ENCODE assay signal across 8 cellular contexts in genomic region chrX:11759461-11760311, GRCh38. TPM values are rescaled to one million over a fixed set of nuclear protein-coding genes. Genes with fewer than 3 reads are reported as not detected.
DNase-seq lines count a peak whose midpoint lies in the region; ATAC-seq, FAIRE-seq and TF ChIP-seq lines count a peak whose summit lies in the region.

No MANE protein-coding gene starts in this region.

- H3K27me3 ChIP-seq in HUES6 (ENCODE audit: control insufficient read depth, insufficient read depth, low read length), result peaks cover 17% of the 10 kb centered on the region
- H3K27me3 ChIP-seq in endothelial cell of umbilical vein (ENCODE audit: control insufficient read depth in 2 of 2, insufficient read depth in 2 of 2, low read length in 2 of 2), result peaks cover 0 to 3% of the 10 kb centered on the region in 2 experiments
- no peaks in the 10 kb centered on the region for H3K27me3 ChIP-seq in mesendoderm (ENCODE audit: insufficient read depth, low read length, poor library complexity)

- H3K9me3 ChIP-seq in HUES6 (ENCODE audit: control insufficient read depth, insufficient read depth, low read depth, low read length), result no peaks in the 10 kb centered on the region
- H3K9me3 ChIP-seq in endothelial cell of umbilical vein (replicated peaks; ENCODE audit: control insufficient read depth, insufficient read depth, low read length), result no peaks in the 10 kb centered on the region

- no peak overlapping the region for H3K56ac ChIP-seq in mesendoderm (ENCODE audit: low read length)

- peak; percentile 99 for FAIRE-seq in endothelial cell of umbilical vein (lab: Jason Lieb, UNC)

- H3K4me3 ChIP-seq in HUES6 (ENCODE audit: low read depth, low read length) (peak overlapping the region; percentile 96), endothelial cell of umbilical vein (replicated peaks in 1 of 3; ENCODE audit: insufficient read depth in 1 of 3, low read depth in 1 of 3, low read length in 3 of 3) (peak overlapping the region; percentile 34 to 90 (median 90)), mesendoderm (ENCODE audit: low read length) (no peak overlapping the region)

- POLR2A ChIA-PET in endothelial cell of umbilical vein (lab: Charles Lee), result interaction anchor here (0.7 kb wide), 1 partner anchor 754 kb away, joined by 4 read pairs; no protein-coding TSS in a partner anchor

- BruUV-seq in endothelial cell of umbilical vein (replicated peaks; lab: Mats Ljungman, UMichigan), result TSS peak; percentile 12

- TF ChIP-seq POLR2A in endothelial cell of umbilical vein (IDR thresholded peaks at IDR 0.05; ENCODE audit: low read depth, low read length), result no peak

- no peak overlapping the region for H2BK15ac ChIP-seq in mesendoderm (replicated peaks; ENCODE audit: low read depth)

- H3K4me2 ChIP-seq in endothelial cell of umbilical vein (ENCODE audit: insufficient read depth, low read length) (peak overlapping the region; percentile 73), mesendoderm (ENCODE audit: low read length) (no peak overlapping the region)

- WGBS in mesendoderm (ENCODE audit: extremely low coverage, insufficient coverage, low lambda C conversion rate), result no CpG with 5 or more reads among the region's 13 CpGs

- intact Hi-C loops in endothelial cell of umbilical vein (cut with micrococcal nuclease), result loop anchor here (1.0 to 5.0 kb wide), 3 partner anchors 11 to 648 kb away; partner anchors contain the start of gene HCCS

- no peaks in the 10 kb centered on the region for H3K9me1 ChIP-seq in endothelial cell of umbilical vein (replicated peaks; ENCODE audit: control insufficient read depth, extremely low read depth, insufficient read depth, low read length)

- H3K9ac ChIP-seq in HUES6 (ENCODE audit: low read length), result peak overlapping the region; percentile 49
- peak overlapping the region; percentile 82 for H3K9ac ChIP-seq in endothelial cell of umbilical vein (replicated peaks; ENCODE audit: extremely low read depth, insufficient read depth, low read length)
- H3K9ac ChIP-seq in mesendoderm (ENCODE audit: low read length), result no peak overlapping the region

- dilution Hi-C loops in endothelial cell of umbilical vein (cut with MboI; ENCODE audit: extremely low pct_ligation_motif_present, low sequenced_read_pairs), result no loop called here

- no peak overlapping the region for H3K18ac ChIP-seq in mesendoderm (ENCODE audit: low read length)

- H4K8ac ChIP-seq in mesendoderm (ENCODE audit: low read depth, low read length), result no peak overlapping the region

- no peak overlapping the region for H2BK5ac ChIP-seq in mesendoderm (ENCODE audit: low read length)

- H3K79me1 ChIP-seq in mesendoderm (ENCODE audit: low read length), result no peaks in the 10 kb centered on the region

- DNase-seq in DMS 273 (lab: John Stamatoyannopoulos, UW; ENCODE audit: unreplicated experiment), result peak; percentile 95
- DNase-seq in NOMO-1 treated with dmso at 0.1 percent for 144 hours (lab: John Stamatoyannopoulos, UW; ENCODE audit: unreplicated experiment), result peak; percentile 89
- DNase-seq in activated CD8-positive, alpha-beta memory T cell treated with anti-CD3 and anti-CD28 coated beads, Interleukin-2, amount 50 U/mL, for 48 hours, result peak; percentile 65
- DNase-seq in endothelial cell of umbilical vein (ENCODE audit: low read depth, low spot score), result peak; percentile 89
- peak; percentile 94 for DNase-seq in mesendoderm
- DNase-seq in stimulated activated CD8-positive, alpha-beta memory T cell treated with anti-CD3 and anti-CD28 coated beads, Interleukin-4, amount 100 ng/mL, for 48 hours, result peak; percentile 70

- peak; percentile 75 for ATAC-seq in GM21528 (IDR thresholded peaks at IDR 0.05; ENCODE audit: low FRiP score, unreplicated experiment)

- no peak overlapping the region for H3K4ac ChIP-seq in mesendoderm (ENCODE audit: low read depth, low read length)

- H3K36me3 ChIP-seq in HUES6 (ENCODE audit: control insufficient read depth, insufficient read depth, low read length) (peaks cover 40% of the 10 kb centered on the region), endothelial cell of umbilical vein (ENCODE audit: control insufficient read depth in 2 of 2, extremely low read depth in 1 of 2, insufficient read depth in 2 of 2, low read length in 2 of 2) (peaks cover 3 to 8% of the 10 kb centered on the region in 2 experiments), mesendoderm (ENCODE audit: control insufficient read depth, insufficient read depth, low read length) (no peaks in the 10 kb centered on the region)

- H3K23ac ChIP-seq in mesendoderm (ENCODE audit: low read length), result no peak overlapping the region

- H3K27ac ChIP-seq in HUES6 (ENCODE audit: low read depth, low read length) (no peak overlapping the region), endothelial cell of umbilical vein (ENCODE audit: insufficient read depth, low read depth, low read length) (peak overlapping the region; percentile 79), mesendoderm (ENCODE audit: low read depth, low read length) (no peak overlapping the region)

- peaks cover 15% of the 10 kb centered on the region; the same call in 1 of the 2 replicates for H3K4me1 ChIP-seq in HUES6 (ENCODE audit: control insufficient read depth, insufficient read depth, low read length)
- H3K4me1 ChIP-seq in endothelial cell of umbilical vein (ENCODE audit: control insufficient read depth, extremely low read depth, insufficient read depth, low read length), result peaks cover 10% of the 10 kb centered on the region
- H3K4me1 ChIP-seq in mesendoderm (ENCODE audit: control insufficient read depth, low read depth, low read length), result no peaks in the 10 kb centered on the region

- H4K5ac ChIP-seq in mesendoderm (ENCODE audit: low read length), result no peak overlapping the region

- H3K79me2 ChIP-seq in endothelial cell of umbilical vein (ENCODE audit: control insufficient read depth, insufficient read depth, low read length) (peaks cover 8% of the 10 kb centered on the region), mesendoderm (ENCODE audit: control insufficient read depth, insufficient read depth, low read length) (no peaks in the 10 kb centered on the region)

- H2AK5ac ChIP-seq in mesendoderm (ENCODE audit: low read length), result no peak overlapping the region

- no peak for TF ChIP-seq CTCF in endothelial cell of umbilical vein (IDR thresholded peaks at IDR 0.05; ENCODE audit: extremely low read depth in 1 of 2, insufficient read depth in 1 of 2, low read depth in 1 of 2, low read length in 2 of 2)

- H2BK120ac ChIP-seq in mesendoderm (ENCODE audit: low read depth, low read length), result no peak overlapping the region

- no peaks in the 10 kb centered on the region for H4K20me1 ChIP-seq in endothelial cell of umbilical vein (replicated peaks; ENCODE audit: control insufficient read depth, extremely low read depth, insufficient read depth, low read length)

- CTCF ChIA-PET in endothelial cell of umbilical vein (lab: Charles Lee), result interaction anchor here (0.9 to 2.7 kb wide), 4 partner anchors 8 to 321 kb away, joined by 3 to 11 read pairs (median 4); no protein-coding TSS in a partner anchor

- H2AFZ ChIP-seq in endothelial cell of umbilical vein (ENCODE audit: low read depth, low read length), result no peak overlapping the region

TF ChIP-seq in endothelial cell of umbilical vein, 7 proteins besides CTCF, POLR2A, EP300 and RAD21:
- TF ChIP-seq JUN (IDR thresholded peaks at IDR 0.05; ENCODE audit: borderline replicate concordance, insufficient read depth, insufficient read length, low read depth) (no peak), FOS (IDR thresholded peaks at IDR 0.05; ENCODE audit: borderline replicate concordance, insufficient read depth, low read length) (no peak), MAX (IDR thresholded peaks at IDR 0.05; ENCODE audit: insufficient read depth, insufficient read length) (no peak), GATA2 (IDR thresholded peaks at IDR 0.05; ENCODE audit: insufficient read depth, insufficient read length, low read depth, low read length) (no peak), EZH2 (IDR thresholded peaks at IDR 0.05; ENCODE audit: borderline replicate concordance, low read depth, low read length, severe bottlenecking) (no peak), POLR2AphosphoS5 (IDR thresholded peaks at IDR 0.05; ENCODE audit: insufficient read depth, low read depth, low read length) (no peak), MYC (IDR thresholded peaks at IDR 0.05; ENCODE audit: low read depth, low read length) (no peak)

RNA-seq across cellular contexts. Expression of gene MSL3, which starts 1.6 kb away (rescaled TPM):
- total RNA-seq in endothelial cell of umbilical vein, result 52.6 and 54.2 TPM in 2 replicates
- 49.6 and 58.7 TPM in 2 replicates for polyA plus RNA-seq in endothelial cell of umbilical vein
- polyA plus RNA-seq in endothelial cell of umbilical vein (2011; cell fraction: cytosol; rRNA removed), result 37.8 and 38.8 TPM in 2 replicates
- 198 and 242 TPM in 2 replicates for polyA plus RNA-seq in endothelial cell of umbilical vein (2011; cell fraction: nucleus; rRNA removed)
- 56.6 and 67.1 TPM in 2 replicates for polyA plus RNA-seq in endothelial cell of umbilical vein (2012)
- 59.1 and 69.8 TPM in 2 replicates for polyA minus RNA-seq in endothelial cell of umbilical vein
- polyA minus RNA-seq in endothelial cell of umbilical vein (2011; cell fraction: cytosol; rRNA and poly(A)+ RNA removed), result 21.1 TPM
- 87.1 and 105 TPM in 2 replicates for polyA minus RNA-seq in endothelial cell of umbilical vein (2011; cell fraction: nucleus; rRNA and poly(A)+ RNA removed)
- 13.2 TPM for polyA plus RNA-seq in mesendoderm (2013, experiment 1 of 2)
- polyA plus RNA-seq in mesendoderm (2013, experiment 2 of 2), result 14.0 TPM
